In the genomic region with DNA sequence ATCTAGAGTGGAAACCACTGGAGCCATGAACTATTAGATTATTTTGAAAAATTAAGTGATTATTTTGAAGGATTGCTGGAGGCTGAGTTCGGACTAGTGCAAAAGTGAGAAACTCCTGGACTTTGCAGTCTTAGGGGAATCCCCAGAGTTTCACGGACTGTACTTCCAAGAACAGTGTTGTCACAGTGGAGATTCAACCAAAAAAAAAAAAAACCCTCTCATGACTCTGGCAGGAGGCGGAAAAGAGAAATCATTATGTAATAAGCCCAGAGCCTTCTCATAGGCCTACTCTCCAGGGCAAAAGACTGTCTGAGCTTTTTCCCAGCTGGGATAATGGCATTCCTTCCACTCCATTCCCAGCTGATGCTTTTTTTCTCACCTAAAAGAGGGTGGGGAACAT, we compare ENCODE assay signal across 24 cellular contexts. TPM values are rescaled to one million over a fixed set of nuclear protein-coding genes. Genes with fewer than 3 reads are reported as not detected.
"Had no signal": no experiment of that assay in that cellular context is flagged by ENCODE, and none has a peak within 500 bp of the region (broad histone marks: within the 10 kb centered on the region; RNA-seq: fewer than 3 reads in every experiment).

No MANE protein-coding gene starts in this region.

- H3K27ac ChIP-seq: brain microvascular endothelial cell, coronary artery, gastrocnemius medialis, sigmoid colon, SK-N-MC had no signal

- H3K27me3 ChIP-seq: brain microvascular endothelial cell, gastrocnemius medialis, sigmoid colon had no signal

- DNase-seq: activated CD4-positive, alpha-beta T cell treated with anti-CD3 and anti-CD28 coated beads, Interleukin-2, amount 10 ng/mL, durations not matched to agents 24 days and 14 days; activated CD8-positive, alpha-beta T cell treated with anti-CD3 and anti-CD28 coated beads for 36 hours; activated naive CD4-positive, alpha-beta T cell; activated naive CD8-positive, alpha-beta T cell treated with anti-CD3 and anti-CD28 coated beads, Interleukin-2, amount 10 ng/mL, durations not matched to agents 7 days and 5 days; activated T-cell treated with anti-CD3 and anti-CD28 coated beads, Interleukin-2, amount 50 U/mL, for 1 hour; brain microvascular endothelial cell; gastrocnemius medialis; hypothalamus; islet precursor cell; posterior cingulate gyrus; SHP77; sigmoid colon; stimulated activated CD4-positive, alpha-beta T cell treated with anti-CD3 and anti-CD28 coated beads, Interleukin-4, amount 100 ng/mL, for 24 hours had no signal

- H3K36me3 ChIP-seq: brain microvascular endothelial cell, sigmoid colon had no signal

- ATAC-seq: activated CD8-positive, alpha-beta T cell treated with anti-CD3 and anti-CD28 coated beads for 36 hours; activated T-helper 17 cell treated with anti-CD3 and anti-CD28 coated beads, Interleukin-2, amount 50 U/mL, for 72 hours; natural killer cell treated with Interleukin-12 subunit alpha and Interleukin-12 subunit beta and Interleukin-15 and Interleukin-18, amount 100 ng/mL, for 72 hours; stimulated activated effector memory CD8-positive, alpha-beta T cell treated with anti-CD3 and anti-CD28 coated beads, Interleukin-12 subunit alpha, Interleukin-12 subunit beta, amount 100 ng/mL, for 72 hours had no signal

- H3K4me1 ChIP-seq: gastrocnemius medialis, sigmoid colon had no signal

- H3K9me3 ChIP-seq: gastrocnemius medialis had no signal

- H3K4me3 ChIP-seq: coronary artery, gastrocnemius medialis, sigmoid colon, SK-N-MC had no signal

RNA-seq across cellular contexts. Expression of gene C4orf51, which starts 16.8 kb away (rescaled TPM):
- total RNA-seq: activated CD4-positive, alpha-beta T cell treated with anti-CD3 and anti-CD28 coated beads, Interleukin-2, amount 10 ng/mL, durations not matched to agents 24 days and 14 days; activated CD8-positive, alpha-beta T cell treated with anti-CD3 and anti-CD28 coated beads for 36 hours; activated naive CD8-positive, alpha-beta T cell treated with anti-CD3 and anti-CD28 coated beads, Interleukin-2, amount 10 ng/mL, durations not matched to agents 7 days and 5 days; activated T-helper 17 cell treated with anti-CD3 and anti-CD28 coated beads, Interleukin-2, amount 50 U/mL, for 72 hours; epithelial cell of proximal tubule; fibroblast of lung; gastrocnemius medialis; lower leg skin; mesenteric fat pad; natural killer cell treated with Interleukin-12 subunit alpha and Interleukin-12 subunit beta and Interleukin-15 and Interleukin-18, amount 100 ng/mL, for 72 hours; sigmoid colon; urinary bladder had no signal
- polyA plus RNA-seq: fibroblast of lung, sigmoid colon, thymus, urinary bladder had no signal
